9 cellular contexts compared by ENCODE assay signal in the genomic region with DNA sequence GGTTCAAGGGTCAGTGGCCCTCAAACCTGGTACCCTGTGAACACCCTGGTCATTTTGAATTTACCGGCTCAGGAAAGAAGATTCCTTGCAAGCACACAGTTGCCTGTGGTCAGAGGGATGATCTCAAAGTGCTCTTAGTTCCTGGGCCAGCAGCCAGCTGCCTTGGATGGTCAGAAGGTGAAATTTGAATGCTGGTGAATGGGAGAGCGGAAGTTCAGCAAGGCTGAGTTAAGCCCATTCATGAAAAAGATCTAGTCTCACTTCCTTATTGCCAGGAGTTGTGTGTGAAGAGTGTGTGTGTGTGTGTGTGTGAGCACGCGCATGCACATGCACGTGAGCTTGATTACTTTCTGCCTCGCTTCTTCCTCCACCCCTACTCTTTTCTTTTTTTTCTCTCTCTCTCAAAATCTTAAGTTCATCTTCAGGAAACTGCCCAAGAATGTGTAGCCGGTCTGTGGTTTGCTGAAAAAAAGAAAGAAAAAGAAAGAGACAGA.
A peak's percentile ranks its signal among the peaks of the same experiment; 100 is the strongest.
DNase-seq lines count a peak whose midpoint lies in the region; ATAC-seq and TF ChIP-seq lines count a peak whose summit lies in the region.
"Had no signal": no experiment of that assay in that cellular context is flagged by ENCODE, and none has a peak within 500 bp of the region (broad histone marks: within the 10 kb centered on the region; RNA-seq: fewer than 3 reads in every experiment).

No MANE protein-coding gene starts in this region.

- no peak overlapping the region for H3K4me2 ChIP-seq in mesendoderm (ENCODE audit: low read length)

- H3K36me3 Mint-ChIP-seq in natural killer cell treated with Interleukin-12 subunit alpha and Interleukin-12 subunit beta and Interleukin-15 and Interleukin-18, amount 100 ng/mL, for 72 hours = no peaks in the 10 kb centered on the region

- H3K4ac ChIP-seq in mesendoderm (ENCODE audit: low read depth, low read length) = no peak overlapping the region

- peaks cover 5% of the 10 kb centered on the region for H3K4me1 ChIP-seq in mesendoderm (ENCODE audit: control insufficient read depth, low read depth, low read length)

- H3K27ac Mint-ChIP-seq in natural killer cell treated with Interleukin-12 subunit alpha and Interleukin-12 subunit beta and Interleukin-15 and Interleukin-18, amount 100 ng/mL, for 72 hours = peak overlapping the region; percentile 85 to 91

- DNase-seq in DMS153 (lab: John Stamatoyannopoulos, UW) (peak; percentile 58), DMS153 treated with DMSO at 0.1 percent for 48 hours (lab: John Stamatoyannopoulos, UW; ENCODE audit: unreplicated experiment) (no peak), NCI-H2029 treated with DMSO at 0.1 percent for 48 hours (lab: John Stamatoyannopoulos, UW) (peak; percentile 9), coronary artery (ENCODE audit: low spot score) (peak; percentile 63), NCI-H82 (lab: John Stamatoyannopoulos, UW) (no peak), mesendoderm (no peak)
- DNase-seq in natural killer cell treated with Interleukin-12 subunit alpha and Interleukin-12 subunit beta and Interleukin-15 and Interleukin-18, amount 100 ng/mL, for 72 hours (ENCODE audit: low spot score) = no peak

- H3K56ac ChIP-seq in mesendoderm (ENCODE audit: low read length) = no peak overlapping the region

- no peaks in the 10 kb centered on the region for H3K9me3 Mint-ChIP-seq in natural killer cell treated with Interleukin-12 subunit alpha and Interleukin-12 subunit beta and Interleukin-15 and Interleukin-18, amount 100 ng/mL, for 72 hours

- H3K23ac ChIP-seq in mesendoderm (ENCODE audit: low read length) = no peak overlapping the region

- H3K79me2 ChIP-seq in mesendoderm (ENCODE audit: control insufficient read depth, insufficient read depth, low read length) = no peaks in the 10 kb centered on the region

- H4K8ac ChIP-seq in mesendoderm (ENCODE audit: low read depth, low read length) = no peak overlapping the region

- H3K27ac ChIP-seq in coronary artery (no peak overlapping the region), mesendoderm (ENCODE audit: low read depth, low read length) (no peak overlapping the region)
- H3K27ac ChIP-seq: 22Rv1 had no signal

- no peak overlapping the region for H2BK15ac ChIP-seq in mesendoderm (replicated peaks; ENCODE audit: low read depth)

- H2AK5ac ChIP-seq in mesendoderm (ENCODE audit: low read length) = no peak overlapping the region

- H3K9ac ChIP-seq in mesendoderm (ENCODE audit: low read length) = no peak overlapping the region

- H4K5ac ChIP-seq in mesendoderm (ENCODE audit: low read length) = no peak overlapping the region

- no peak overlapping the region for H3K18ac ChIP-seq in mesendoderm (ENCODE audit: low read length)

- TF ChIP-seq CTCF in coronary artery (IDR thresholded peaks at IDR 0.05) = no peak

- H3K27me3 Mint-ChIP-seq in natural killer cell treated with Interleukin-12 subunit alpha and Interleukin-12 subunit beta and Interleukin-15 and Interleukin-18, amount 100 ng/mL, for 72 hours = peaks cover 0 to 2% of the 10 kb centered on the region in 2 donors

- no peaks in the 10 kb centered on the region for H3K36me3 ChIP-seq in mesendoderm (ENCODE audit: control insufficient read depth, insufficient read depth, low read length)

- ATAC-seq in HG02588 (IDR thresholded peaks at IDR 0.05; ENCODE audit: unreplicated experiment) = peak; percentile 37
- ATAC-seq in natural killer cell treated with Interleukin-12 subunit alpha and Interleukin-12 subunit beta and Interleukin-15 and Interleukin-18, amount 100 ng/mL, for 72 hours = peak; percentile 1 to 43

- no peaks in the 10 kb centered on the region for H3K79me1 ChIP-seq in mesendoderm (ENCODE audit: low read length)

- no CpG with 5 or more reads among the region's 7 CpGs for WGBS in mesendoderm (ENCODE audit: extremely low coverage, insufficient coverage, low lambda C conversion rate)

- H3K4me3 Mint-ChIP-seq in natural killer cell treated with Interleukin-12 subunit alpha and Interleukin-12 subunit beta and Interleukin-15 and Interleukin-18, amount 100 ng/mL, for 72 hours = peak overlapping the region; percentile 75

- no peak overlapping the region for H3K4me3 ChIP-seq in coronary artery
- no peak overlapping the region for H3K4me3 ChIP-seq in mesendoderm (ENCODE audit: low read length)

- no peak overlapping the region for H2BK5ac ChIP-seq in mesendoderm (ENCODE audit: low read length)

- peaks cover 57 to 60% of the 10 kb centered on the region in 2 donors for H3K4me1 Mint-ChIP-seq in natural killer cell treated with Interleukin-12 subunit alpha and Interleukin-12 subunit beta and Interleukin-15 and Interleukin-18, amount 100 ng/mL, for 72 hours (ENCODE audit: low read depth in 2 of 2)

- H3K27me3 ChIP-seq in mesendoderm (ENCODE audit: insufficient read depth, low read length, poor library complexity) = no peaks in the 10 kb centered on the region

- no peak overlapping the region for H2BK120ac ChIP-seq in mesendoderm (ENCODE audit: low read depth, low read length)

Comparison
In these comparisons a context has a peak if more than half of its experiments do, and no peak if none do; other contexts are left out.
1. DNase-seq: peak in DMS153 (single experiment), NCI-H2029 treated with DMSO at 0.1 percent for 48 hours (single experiment) and coronary artery (single experiment); none in DMS153 treated with DMSO at 0.1 percent for 48 hours (single experiment), natural killer cell treated with Interleukin-12 subunit alpha and Interleukin-12 subunit beta and Interleukin-15 and Interleukin-18, amount 100 ng/mL, for 72 hours (single experiment), NCI-H82 (single experiment) and mesendoderm (single experiment).